Comparison of ENCODE assay signal across 8 cellular contexts in genomic region chr10:110502851-110503301, GRCh38. TPM values are rescaled to one million over a fixed set of nuclear protein-coding genes. Genes with fewer than 3 reads are reported as not detected.
DNase-seq lines count a peak whose midpoint lies in the region; ATAC-seq and TF ChIP-seq lines count a peak whose summit lies in the region.

No MANE protein-coding gene starts in this region.

- no peaks in the 10 kb centered on the region for H3K36me3 ChIP-seq in CD8-positive, alpha-beta memory T cell (ENCODE audit: insufficient read depth, low read length)
- peaks cover 60% of the 10 kb centered on the region for H3K36me3 ChIP-seq in endodermal cell (ENCODE audit: control insufficient read depth, insufficient read depth, low read length)
- no peaks in the 10 kb centered on the region for H3K36me3 ChIP-seq in BE2C

- H3K27me3 ChIP-seq in CD8-positive, alpha-beta memory T cell (ENCODE audit: insufficient read depth, low read length, poor library complexity, severe bottlenecking) = no peaks in the 10 kb centered on the region
- H3K27me3 ChIP-seq in endodermal cell (ENCODE audit: control insufficient read depth, insufficient read depth, low read length, poor library complexity, severe bottlenecking) = no peaks in the 10 kb centered on the region
- H3K27me3 ChIP-seq in BE2C = peaks cover 8% of the 10 kb centered on the region

- peaks cover 72 to 84% (median 75%) of the 10 kb centered on the region in 3 donors for H3K4me1 Mint-ChIP-seq in CD8-positive, alpha-beta memory T cell
- peaks cover 60% of the 10 kb centered on the region for H3K4me1 Mint-ChIP-seq in endodermal cell
- H3K4me1 Mint-ChIP-seq in natural killer cell treated with Interleukin-12 subunit alpha and Interleukin-12 subunit beta and Interleukin-15 and Interleukin-18, amount 100 ng/mL, for 72 hours (ENCODE audit: low read depth in 2 of 2) = peaks cover 78 to 89% of the 10 kb centered on the region in 2 donors

- peak overlapping the region; percentile 77 to 99 (median 82) for H3K4me3 Mint-ChIP-seq in CD8-positive, alpha-beta memory T cell
- peak overlapping the region; percentile 88 for H3K4me3 Mint-ChIP-seq in endodermal cell
- peak overlapping the region; percentile 99 for H3K4me3 Mint-ChIP-seq in natural killer cell treated with Interleukin-12 subunit alpha and Interleukin-12 subunit beta and Interleukin-15 and Interleukin-18, amount 100 ng/mL, for 72 hours

- H3K4me1 ChIP-seq in CD8-positive, alpha-beta memory T cell (ENCODE audit: insufficient read depth, low read length) = peaks cover 71% of the 10 kb centered on the region
- peaks cover 21% of the 10 kb centered on the region for H3K4me1 ChIP-seq in endodermal cell (ENCODE audit: control insufficient read depth, insufficient read depth, low read length)
- peaks cover 44% of the 10 kb centered on the region for H3K4me1 ChIP-seq in BE2C

- H3K9me3 ChIP-seq in CD8-positive, alpha-beta memory T cell (ENCODE audit: low read length) = no peaks in the 10 kb centered on the region
- H3K9me3 ChIP-seq in endodermal cell (ENCODE audit: control insufficient read depth, low read length) (no peaks in the 10 kb centered on the region), BE2C (no peaks in the 10 kb centered on the region)

- DNase-seq in CD8-positive, alpha-beta memory T cell = no peak
- DNase-seq in GM19240 (ENCODE audit: insufficient read length, low spot score) (peak; percentile 63), SKM-1 (lab: John Stamatoyannopoulos, UW; ENCODE audit: unreplicated experiment) (peak; percentile 73), endodermal cell (no peak), ecto neural progenitor cell (ENCODE audit: low spot score) (no peak), BE2C (no peak)
- DNase-seq in natural killer cell treated with Interleukin-12 subunit alpha and Interleukin-12 subunit beta and Interleukin-15 and Interleukin-18, amount 100 ng/mL, for 72 hours (ENCODE audit: low spot score) = no peak

- peaks cover 3 to 26% (median 4%) of the 10 kb centered on the region in 3 donors for H3K36me3 Mint-ChIP-seq in CD8-positive, alpha-beta memory T cell
- peaks cover 52% of the 10 kb centered on the region for H3K36me3 Mint-ChIP-seq in endodermal cell (ENCODE audit: low read depth)
- peaks cover 74% of the 10 kb centered on the region for H3K36me3 Mint-ChIP-seq in natural killer cell treated with Interleukin-12 subunit alpha and Interleukin-12 subunit beta and Interleukin-15 and Interleukin-18, amount 100 ng/mL, for 72 hours

- no peaks in the 10 kb centered on the region for H3K27me3 Mint-ChIP-seq in CD8-positive, alpha-beta memory T cell
- H3K27me3 Mint-ChIP-seq in endodermal cell (ENCODE audit: insufficient read depth) = no peaks in the 10 kb centered on the region
- no peaks in the 10 kb centered on the region for H3K27me3 Mint-ChIP-seq in natural killer cell treated with Interleukin-12 subunit alpha and Interleukin-12 subunit beta and Interleukin-15 and Interleukin-18, amount 100 ng/mL, for 72 hours

- no peak overlapping the region for H3K27ac ChIP-seq in CD8-positive, alpha-beta memory T cell (ENCODE audit: low read depth, low read length)
- H3K27ac ChIP-seq in endodermal cell (ENCODE audit: low read depth, low read length) = no peak overlapping the region

- CTCF ChIA-PET in CD8-positive, alpha-beta memory T cell (lab: Charles Lee) = interaction anchor here (0.9 to 8.2 kb wide), 5 partner anchors 11 to 148 kb away, joined by 3 to 60 read pairs (median 4); partner anchors contain the start of gene SMC3

- POLR2A ChIA-PET in CD8-positive, alpha-beta memory T cell (lab: Charles Lee) = interaction anchor here (0.9 to 1.0 kb wide), 2 partner anchors 9 to 198 kb away, joined by 3 to 6 read pairs; partner anchors contain the start of gene SMNDC1

- no peak overlapping the region for H3K4me3 ChIP-seq in CD8-positive, alpha-beta memory T cell (ENCODE audit: low read length)
- peak overlapping the region; percentile 94 for H3K4me3 ChIP-seq in endodermal cell (ENCODE audit: low read length)
- no peak overlapping the region for H3K4me3 ChIP-seq in BE2C (ENCODE audit: low read depth, low read length)

- ATAC-seq in HG03378 (IDR thresholded peaks at IDR 0.05; ENCODE audit: unreplicated experiment) = peak; percentile 47
- no peak for ATAC-seq in natural killer cell treated with Interleukin-12 subunit alpha and Interleukin-12 subunit beta and Interleukin-15 and Interleukin-18, amount 100 ng/mL, for 72 hours

- TF ChIP-seq CTCF in endodermal cell (conservative IDR thresholded peaks at IDR 0.05) (no peak), BE2C (IDR thresholded peaks at IDR 0.05; ENCODE audit: low read depth, low read length) (no peak)

- no peak overlapping the region for H3K9ac ChIP-seq in endodermal cell (ENCODE audit: extremely low read depth, low read length, poor library complexity, severe bottlenecking)

- 83 to 90% methylated on average over 2 to 3 of the region's 3 CpGs for WGBS in endodermal cell (ENCODE audit: insufficient coverage in 1 of 2, insufficient read length in 1 of 2), 2 experiments

- peak overlapping the region; percentile 90 to 99 (median 96) for H3K27ac Mint-ChIP-seq in CD8-positive, alpha-beta memory T cell
- no peak overlapping the region for H3K27ac Mint-ChIP-seq in endodermal cell
- H3K27ac Mint-ChIP-seq in natural killer cell treated with Interleukin-12 subunit alpha and Interleukin-12 subunit beta and Interleukin-15 and Interleukin-18, amount 100 ng/mL, for 72 hours = peak overlapping the region; percentile 97 to 98

- H3K9me3 Mint-ChIP-seq in CD8-positive, alpha-beta memory T cell = no peaks in the 10 kb centered on the region
- H3K9me3 Mint-ChIP-seq in endodermal cell = no peaks in the 10 kb centered on the region
- no peaks in the 10 kb centered on the region for H3K9me3 Mint-ChIP-seq in natural killer cell treated with Interleukin-12 subunit alpha and Interleukin-12 subunit beta and Interleukin-15 and Interleukin-18, amount 100 ng/mL, for 72 hours

RNA-seq across cellular contexts. Expression of gene DUSP5, which starts 5.2 kb away (rescaled TPM):
- total RNA-seq in CD8-positive, alpha-beta memory T cell = 10 to 100 TPM; 68.5 to 69.8 TPM
- polyA plus RNA-seq in CD8-positive, alpha-beta memory T cell = 3.0 TPM
- 10 to 100 TPM; 60.0 to 60.3 TPM for total RNA-seq in endodermal cell
- 9.9 TPM for polyA plus RNA-seq in endodermal cell (2013, experiment 1 of 2)
- polyA plus RNA-seq in endodermal cell (2013, experiment 2 of 2) = 11.1 TPM
- total RNA-seq in natural killer cell treated with Interleukin-12 subunit alpha and Interleukin-12 subunit beta and Interleukin-15 and Interleukin-18, amount 100 ng/mL, for 72 hours = 100 to 1,000 TPM; 159 to 311 TPM
- 7.1 TPM for polyA plus RNA-seq in BE2C (2012; ENCODE audit: insufficient read depth, insufficient read length, low read depth)

Comparison
In these comparisons a context has a peak if more than half of its experiments do, and no peak if none do; other contexts are left out.
1. DNase-seq: peak in GM19240 (single experiment) and SKM-1 (single experiment); none in CD8-positive, alpha-beta memory T cell (0 of 5), endodermal cell (single experiment), natural killer cell treated with Interleukin-12 subunit alpha and Interleukin-12 subunit beta and Interleukin-15 and Interleukin-18, amount 100 ng/mL, for 72 hours (single experiment), ecto neural progenitor cell (single experiment) and BE2C (single experiment).
2. Peak in every context shown above with its lines, with median percentiles within 50 percentile points of each other: H3K4me3 Mint-ChIP-seq.